8 cellular contexts compared by ENCODE assay signal in the genomic region with DNA sequence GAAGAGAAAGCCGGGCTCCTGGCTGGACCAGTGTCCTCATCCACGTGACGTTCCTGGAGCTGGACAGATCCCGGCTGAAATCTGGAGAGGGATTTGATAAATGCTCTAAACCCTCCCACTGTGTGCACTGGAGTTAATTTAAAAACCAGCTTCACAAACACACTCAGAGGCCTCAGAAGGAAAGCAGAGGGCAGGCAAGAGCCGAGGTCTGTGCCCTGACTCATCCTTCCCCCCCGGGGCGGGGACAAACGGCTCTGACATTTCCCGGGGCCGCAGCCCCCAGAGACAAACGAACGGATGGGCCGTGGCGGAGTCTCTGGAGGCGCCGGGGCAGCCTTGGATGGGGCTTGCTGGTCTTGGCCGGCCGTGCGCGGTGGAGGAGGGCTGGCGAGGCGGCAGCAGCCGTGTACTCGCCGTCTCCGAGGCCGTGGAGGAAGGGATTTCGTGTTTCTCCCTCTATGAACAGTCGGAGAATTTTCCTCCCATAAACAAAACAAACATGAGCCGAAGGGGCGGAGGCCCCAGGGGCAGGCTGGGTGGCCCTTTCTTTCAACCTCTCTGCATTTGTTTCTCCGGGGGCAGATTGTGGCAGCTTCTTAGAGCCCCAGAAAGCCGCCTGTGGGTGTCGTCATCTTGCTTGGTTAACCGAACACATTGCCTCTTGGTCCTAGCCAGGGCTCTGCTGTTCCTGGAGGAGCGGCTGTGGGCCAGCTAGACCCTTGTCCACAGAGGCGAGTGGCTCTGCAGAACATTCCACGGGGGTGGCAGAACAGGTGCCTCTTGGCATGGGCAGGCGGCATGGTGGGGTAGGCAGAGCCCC.
DNase-seq lines count a peak whose midpoint lies in the region; ATAC-seq and TF ChIP-seq lines count a peak whose summit lies in the region.

No MANE protein-coding gene starts in this region.

- H3K27me3 ChIP-seq in ovary (no peaks in the 10 kb centered on the region), upper lobe of left lung (no peaks in the 10 kb centered on the region)

- H3K4me3 Mint-ChIP-seq in activated T-helper 1 cell treated with anti-CD3 and anti-CD28 coated beads, Interleukin-12 subunit alpha, Interleukin-12 subunit beta, Interleukin-2, Interleukin-4 antibody, amounts not matched to agents 30 ng/mL and 10 ng/mL and 1 ng/mL, durations not matched to agents 14 hours and 24 hours and 36 hours, result peak overlapping the region; percentile 66
- H3K4me3 Mint-ChIP-seq in glutamatergic neuron (ENCODE audit: unreplicated experiment), result peak overlapping the region; percentile 30

- no peaks in the 10 kb centered on the region for H3K36me3 Mint-ChIP-seq in activated T-helper 1 cell treated with anti-CD3 and anti-CD28 coated beads, Interleukin-12 subunit alpha, Interleukin-12 subunit beta, Interleukin-2, Interleukin-4 antibody, amounts not matched to agents 30 ng/mL and 10 ng/mL and 1 ng/mL, durations not matched to agents 14 hours and 24 hours and 36 hours (ENCODE audit: low read depth)
- no peaks in the 10 kb centered on the region for H3K36me3 Mint-ChIP-seq in glutamatergic neuron (ENCODE audit: unreplicated experiment)

- H3K9me3 ChIP-seq in ovary (no peaks in the 10 kb centered on the region), upper lobe of left lung (peaks cover 0 to 7% (median 2%) of the 10 kb centered on the region in 4 donors)

- no peak for TF ChIP-seq POLR2A in ovary (IDR thresholded peaks at IDR 0.05)
- no peak for TF ChIP-seq POLR2A in upper lobe of left lung (IDR thresholded peaks at IDR 0.05)

- H3K27ac ChIP-seq in ovary (no peak overlapping the region), upper lobe of left lung (peak overlapping the region in 3 of 4 donors; percentile 34 to 69 (median 61))

- H3K27me3 Mint-ChIP-seq in activated T-helper 1 cell treated with anti-CD3 and anti-CD28 coated beads, Interleukin-12 subunit alpha, Interleukin-12 subunit beta, Interleukin-2, Interleukin-4 antibody, amounts not matched to agents 30 ng/mL and 10 ng/mL and 1 ng/mL, durations not matched to agents 14 hours and 24 hours and 36 hours (ENCODE audit: insufficient read depth), result peaks cover 5% of the 10 kb centered on the region
- peaks cover 5% of the 10 kb centered on the region for H3K27me3 Mint-ChIP-seq in glutamatergic neuron (ENCODE audit: unreplicated experiment)

- H3K4me3 ChIP-seq in ovary (peak overlapping the region; percentile 23), upper lobe of left lung (peak overlapping the region in 3 of 4 donors; percentile 20 to 37 (median 34))

- no peak for TF ChIP-seq EP300 in ovary (IDR thresholded peaks at IDR 0.05)
- TF ChIP-seq EP300 in upper lobe of left lung (IDR thresholded peaks at IDR 0.05), result no peak

- TF ChIP-seq CTCF in glutamatergic neuron (IDR thresholded peaks at IDR 0.05; ENCODE audit: partially characterized antibody, unreplicated experiment) (no peak), ovary (IDR thresholded peaks at IDR 0.05) (no peak), upper lobe of left lung (IDR thresholded peaks at IDR 0.05) (peak in 2 of 6 experiments; percentile 20 to 23)

- DNase-seq in AG20443 (ENCODE audit: low spot score) (peak; percentile 82), MV-4-11 (lab: John Stamatoyannopoulos, UW) (peak; percentile 72), glutamatergic neuron (peak; percentile 64), ovary (peak in 4 of 5 donors; percentile 13 to 53 (median 36)), upper lobe of left lung (peak in 1 of 2 donors; percentile 87)
- peak; percentile 9 for DNase-seq in activated T-helper 1 cell treated with anti-CD3 and anti-CD28 coated beads, Interleukin-12 subunit alpha, Interleukin-12 subunit beta, Interleukin-2, Interleukin-4 antibody, amounts not matched to agents 30 ng/mL and 10 ng/mL and 1 ng/mL, durations not matched to agents 14 hours and 24 hours and 36 hours (ENCODE audit: low spot score)

- H3K27ac Mint-ChIP-seq in activated T-helper 1 cell treated with anti-CD3 and anti-CD28 coated beads, Interleukin-12 subunit alpha, Interleukin-12 subunit beta, Interleukin-2, Interleukin-4 antibody, amounts not matched to agents 30 ng/mL and 10 ng/mL and 1 ng/mL, durations not matched to agents 14 hours and 24 hours and 36 hours, result no peak overlapping the region
- H3K27ac Mint-ChIP-seq in glutamatergic neuron (ENCODE audit: unreplicated experiment), result no peak overlapping the region

- H3K36me3 ChIP-seq in ovary, result no peaks in the 10 kb centered on the region
- no peaks in the 10 kb centered on the region for H3K36me3 ChIP-seq in upper lobe of left lung

- peaks cover 11% of the 10 kb centered on the region for H3K4me1 Mint-ChIP-seq in activated T-helper 1 cell treated with anti-CD3 and anti-CD28 coated beads, Interleukin-12 subunit alpha, Interleukin-12 subunit beta, Interleukin-2, Interleukin-4 antibody, amounts not matched to agents 30 ng/mL and 10 ng/mL and 1 ng/mL, durations not matched to agents 14 hours and 24 hours and 36 hours (ENCODE audit: low read depth)
- H3K4me1 Mint-ChIP-seq in glutamatergic neuron (ENCODE audit: low read depth, unreplicated experiment), result peaks cover 3% of the 10 kb centered on the region

- intact Hi-C loops in activated T-helper 1 cell treated with anti-CD3 and anti-CD28 coated beads, Interleukin-12 subunit alpha, Interleukin-12 subunit beta, Interleukin-2, Interleukin-4 antibody, amounts not matched to agents 30 ng/mL and 10 ng/mL and 1 ng/mL, durations not matched to agents 14 hours and 24 hours and 36 hours (cut with micrococcal nuclease), result loop anchor here (5.0 to 10.0 kb wide), 2 partner anchors 177 to 409 kb away; no protein-coding TSS in a partner anchor
- intact Hi-C loops in ovary (cut with DNase I), result no loop called here

- no peaks in the 10 kb centered on the region for H3K9me3 Mint-ChIP-seq in activated T-helper 1 cell treated with anti-CD3 and anti-CD28 coated beads, Interleukin-12 subunit alpha, Interleukin-12 subunit beta, Interleukin-2, Interleukin-4 antibody, amounts not matched to agents 30 ng/mL and 10 ng/mL and 1 ng/mL, durations not matched to agents 14 hours and 24 hours and 36 hours
- peaks cover 6% of the 10 kb centered on the region for H3K9me3 Mint-ChIP-seq in glutamatergic neuron (ENCODE audit: unreplicated experiment)

- ATAC-seq in upper lobe of left lung (ENCODE audit: low FRiP score in 2 of 2), result peak; percentile 63 to 81
- no peak for ATAC-seq in HG03095 (IDR thresholded peaks at IDR 0.05; ENCODE audit: unreplicated experiment)
- ATAC-seq in HG02840 (IDR thresholded peaks at IDR 0.05; ENCODE audit: low FRiP score, unreplicated experiment), result no peak

- no peaks in the 10 kb centered on the region for H3K4me1 ChIP-seq in ovary (ENCODE audit: insufficient read depth)
- H3K4me1 ChIP-seq in upper lobe of left lung, result peaks cover 0 to 9% (median 3%) of the 10 kb centered on the region in 4 donors

- WGBS in ovary, 3 donors, result 15 to 16% (median 15%) methylated on average over 39 of the region's 39 CpGs
- WGBS in upper lobe of left lung, 2 donors, result 11 to 29% methylated on average over 4 to 39 of the region's 39 CpGs

Comparison
In these comparisons a context has a peak if more than half of its experiments do, and no peak if none do; other contexts are left out.
1. H3K27ac ChIP-seq: peak in upper lobe of left lung (3 of 4); none in ovary (0 of 2).
2. ATAC-seq: peak in upper lobe of left lung (2 of 2); none in HG03095 (single experiment) and HG02840 (single experiment).